ENCODE assay signal across 14 cellular contexts in genomic region chr2:180991820-180992219, GRCh38. TPM values are rescaled to one million over a fixed set of nuclear protein-coding genes. Genes with fewer than 3 reads are reported as not detected.
A peak's percentile ranks its signal among the peaks of the same experiment; 100 is the strongest.
DNase-seq lines count a peak whose midpoint lies in the region; ATAC-seq and TF ChIP-seq lines count a peak whose summit lies in the region.
"Had no signal": no experiment of that assay in that cellular context is flagged by ENCODE, and none has a peak within 500 bp of the region (broad histone marks: within the 10 kb centered on the region; RNA-seq: fewer than 3 reads in every experiment).

No MANE protein-coding gene starts in this region.

- no peaks in the 10 kb centered on the region for H3K79me1 ChIP-seq in H9 (ENCODE audit: insufficient read depth, low read depth, low read length, poor library complexity, severe bottlenecking)

- H4K91ac ChIP-seq in H9 (ENCODE audit: insufficient read length, low read depth, low read length) = no peak overlapping the region

- H2AK5ac ChIP-seq in H9 (ENCODE audit: insufficient read length, low read length) = no peak overlapping the region

- H3K23me2 ChIP-seq in H9 (ENCODE audit: insufficient read length, low read depth, low read length, poor library complexity, severe bottlenecking) = no peaks in the 10 kb centered on the region

- H3K36me3 Mint-ChIP-seq in H9 (ENCODE audit: insufficient read depth in 1 of 3, low read depth in 3 of 3) (peaks cover 2 to 25% (median 17%) of the 10 kb centered on the region in 3 experiments; a peak in 6 of 7 replicates), chondrocyte (ENCODE audit: low read depth) (peaks cover 8% of the 10 kb centered on the region)

- H4K8ac ChIP-seq in H9 (replicated peaks; ENCODE audit: insufficient read length, low read depth, low read length) = no peak overlapping the region

- H3K27me3 ChIP-seq in H9 (ENCODE audit: insufficient read depth, low read length) = no peaks in the 10 kb centered on the region
- H3K27me3 ChIP-seq: cardiac muscle cell, esophagus squamous epithelium had no signal

- no peak overlapping the region for H3K14ac ChIP-seq in H9 (ENCODE audit: insufficient read depth, low read length)

- H3K18ac ChIP-seq in H9 (ENCODE audit: insufficient read length, low read depth, low read length) = no peak overlapping the region

- no peak overlapping the region for H4K5ac ChIP-seq in H9 (ENCODE audit: insufficient read length, low read depth, low read length)

- H3K56ac ChIP-seq in H9 (ENCODE audit: insufficient read length, low read depth, low read length) = no peak overlapping the region

- ATAC-seq in GM19372 (IDR thresholded peaks at IDR 0.05; ENCODE audit: low read depth, unreplicated experiment) (peak; percentile 68), HG02588 (IDR thresholded peaks at IDR 0.05; ENCODE audit: unreplicated experiment) (peak; percentile 87), HG03342 (IDR thresholded peaks at IDR 0.05; ENCODE audit: unreplicated experiment) (peak; percentile 67)
- ATAC-seq: psoas muscle had no signal

- H3K23ac ChIP-seq in H9 (ENCODE audit: insufficient read length, low read depth, low read length) = no peak overlapping the region

- H3K9me3 Mint-ChIP-seq in H9 (no peaks in the 10 kb centered on the region), chondrocyte (ENCODE audit: low read depth) (no peaks in the 10 kb centered on the region)

- no peak overlapping the region for H2BK12ac ChIP-seq in H9 (ENCODE audit: insufficient read length, low read depth, low read length)

- H2BK5ac ChIP-seq in H9 (ENCODE audit: insufficient read length, low read length) = no peak overlapping the region

- no peak overlapping the region for H2BK120ac ChIP-seq in H9 (ENCODE audit: low read depth, low read length, poor library complexity, severe bottlenecking)

- no peak overlapping the region for H2BK15ac ChIP-seq in H9 (ENCODE audit: low read depth, low read length)

- no CpG with 5 or more reads among the region's 4 CpGs for WGBS in H9 (ENCODE audit: extremely low coverage, insufficient read length, low lambda C conversion rate)

- H3K27me3 Mint-ChIP-seq in H9 (ENCODE audit: low read depth) (no peaks in the 10 kb centered on the region), chondrocyte (ENCODE audit: low read depth) (no peaks in the 10 kb centered on the region)

- no peaks in the 10 kb centered on the region for H3K9me3 ChIP-seq in H9 (ENCODE audit: control insufficient read depth, low read depth, low read length)
- H3K9me3 ChIP-seq: esophagus squamous epithelium, psoas muscle, SK-N-SH had no signal

- H3K9ac ChIP-seq in H9 (ENCODE audit: extremely low read depth, insufficient read length, low read length) = no peak overlapping the region
- H3K9ac ChIP-seq: SK-N-SH had no signal

- H3T11ph ChIP-seq in H9 (ENCODE audit: low read length) = no peak overlapping the region

- no peak overlapping the region for H3K27ac ChIP-seq in H9 (ENCODE audit: insufficient read length, low read depth, low read length)
- H3K27ac ChIP-seq: cardiac muscle cell, esophagus squamous epithelium, psoas muscle had no signal

- H3K4ac ChIP-seq in H9 (ENCODE audit: low read depth, low read length) = no peak overlapping the region

- H3K79me2 ChIP-seq in H9 (ENCODE audit: insufficient read depth, low read length) = peaks cover 14% of the 10 kb centered on the region; the same call in 1 of the 2 replicates

- H2BK20ac ChIP-seq in H9 (ENCODE audit: low read depth, low read length, poor library complexity, severe bottlenecking) = no peak overlapping the region

- H3K4me3 Mint-ChIP-seq in H9 (no peak overlapping the region), chondrocyte (ENCODE audit: unreplicated experiment) (no peak overlapping the region)

- H3K4me1 Mint-ChIP-seq in H9 (peaks cover 24 to 38% of the 10 kb centered on the region in 2 experiments), chondrocyte (ENCODE audit: low read depth) (peaks cover 23% of the 10 kb centered on the region)

- H2AFZ ChIP-seq in H9 (ENCODE audit: low read length) = no peak overlapping the region

- peak overlapping the region in 1 of 3 experiments; percentile 30; a peak in 1 of 7 replicates for H3K27ac Mint-ChIP-seq in H9
- H3K27ac Mint-ChIP-seq in chondrocyte (ENCODE audit: unreplicated experiment) = no peak overlapping the region

- no peaks in the 10 kb centered on the region for H4K20me1 ChIP-seq in H9 (ENCODE audit: control insufficient read depth, insufficient read depth, insufficient read length)

- DNase-seq in GM10266 (ENCODE audit: extremely low spot score) (peak; percentile 21), anterior cingulate cortex (lab: John Stamatoyannopoulos, UW) (no peak), H9 (no peak), chondrocyte (ENCODE audit: low spot score) (no peak), D341Med (ENCODE audit: low spot score) (no peak)
- DNase-seq: activated gamma-delta T cell, esophagus squamous epithelium, NCI-H1930, psoas muscle, SK-N-SH had no signal

- H3K4me1 ChIP-seq in H9 (ENCODE audit: insufficient read depth, low read length) = peaks cover 7% of the 10 kb centered on the region; the same call in 1 of the 2 replicates

- TF ChIP-seq CTCF in GM10266 (IDR thresholded peaks at IDR 0.05; ENCODE audit: control insufficient read depth, insufficient read depth, low read depth, missing control alignments) (no peak), H9 (conservative IDR thresholded peaks at IDR 0.05) (no peak), chondrocyte (IDR thresholded peaks at IDR 0.05) (no peak)

- no peak overlapping the region for H3K4me2 ChIP-seq in H9 (ENCODE audit: insufficient read depth, insufficient read length, low read length)
- H3K4me2 ChIP-seq: SK-N-SH had no signal

RNA-seq across cellular contexts. Expression of gene UBE2E3, which starts 11.4 kb away (rescaled TPM):
- 89.1 and 99.7 TPM in 2 replicates for total RNA-seq in H9 (2021)
- total RNA-seq in chondrocyte = 70.9 to 93.0 TPM (median 74.2 TPM) in 3 replicates
